24 cellular contexts compared by ENCODE assay signal in genomic region chr18:6434987-6435709, GRCh38. TPM values are rescaled to one million over a fixed set of nuclear protein-coding genes. Genes with fewer than 3 reads are reported as not detected.
"Had no signal": no experiment of that assay in that cellular context is flagged by ENCODE, and none has a peak within 500 bp of the region (broad histone marks: within the 10 kb centered on the region; RNA-seq: fewer than 3 reads in every experiment).

No MANE protein-coding gene starts in this region.

- FAIRE-seq: islet of Langerhans, TTC549 had no signal

- H3K27ac ChIP-seq: ascending aorta, cardiac muscle cell, colonic mucosa, gastrocnemius medialis, right lobe of liver, VCaP had no signal

- H3K27me3 ChIP-seq: ascending aorta, cardiac muscle cell, colonic mucosa, gastrocnemius medialis, ovary, right lobe of liver had no signal

- H3K4me3 ChIP-seq: ascending aorta, cardiac muscle cell, colonic mucosa, gastrocnemius medialis, ovary, right lobe of liver had no signal

- ATAC-seq: effector memory CD8-positive, alpha-beta T cell; gastrocnemius medialis; left colon; naive thymus-derived CD4-positive, alpha-beta T cell; right lobe of liver had no signal

- DNase-seq: activated CD4-positive, alpha-beta T cell treated with anti-CD3 and anti-CD28 coated beads for 4 hours; activated CD4-positive, alpha-beta T cell treated with anti-CD3 and anti-CD28 coated beads, Interleukin-2, amount 50 U/mL, for 4 hours; activated CD8-positive, alpha-beta memory T cell treated with anti-CD3 and anti-CD28 coated beads for 24 hours; activated effector memory CD4-positive, alpha-beta T cell treated with Interleukin-2 at 50 U/mL for 16 hours; activated naive CD4-positive, alpha-beta T cell treated with Interleukin-2 at 50 U/mL for 16 hours; activated naive CD8-positive, alpha-beta T cell treated with anti-CD3 and anti-CD28 coated beads for 36 hours; cerebellar nuclear complex; colonic mucosa; effector memory CD8-positive, alpha-beta T cell; erythroblast; gastrocnemius medialis; glutamatergic neuron; left colon; mammary epithelial cell; naive thymus-derived CD4-positive, alpha-beta T cell; ovary; right lobe of liver; stimulated activated CD4-positive, alpha-beta T cell treated with anti-CD3 and anti-CD28 coated beads, Interleukin-2, amount 100 ng/mL, for 48 hours; T-helper 9 cell had no signal

- H3K4me1 ChIP-seq: ascending aorta, colonic mucosa, gastrocnemius medialis had no signal

- H3K9me3 ChIP-seq: ascending aorta, colonic mucosa, gastrocnemius medialis, ovary, right lobe of liver had no signal

- H3K36me3 ChIP-seq: ascending aorta, cardiac muscle cell, colonic mucosa, gastrocnemius medialis, ovary, right lobe of liver had no signal

RNA-seq across cellular contexts. Expression of gene L3MBTL4, which starts 20.4 kb away (rescaled TPM):
- total RNA-seq: ascending aorta had no signal
- polyA plus RNA-seq: mammary epithelial cell had no signal
